Comparison of ENCODE assay signal across 1 cellular context in the genomic region with DNA sequence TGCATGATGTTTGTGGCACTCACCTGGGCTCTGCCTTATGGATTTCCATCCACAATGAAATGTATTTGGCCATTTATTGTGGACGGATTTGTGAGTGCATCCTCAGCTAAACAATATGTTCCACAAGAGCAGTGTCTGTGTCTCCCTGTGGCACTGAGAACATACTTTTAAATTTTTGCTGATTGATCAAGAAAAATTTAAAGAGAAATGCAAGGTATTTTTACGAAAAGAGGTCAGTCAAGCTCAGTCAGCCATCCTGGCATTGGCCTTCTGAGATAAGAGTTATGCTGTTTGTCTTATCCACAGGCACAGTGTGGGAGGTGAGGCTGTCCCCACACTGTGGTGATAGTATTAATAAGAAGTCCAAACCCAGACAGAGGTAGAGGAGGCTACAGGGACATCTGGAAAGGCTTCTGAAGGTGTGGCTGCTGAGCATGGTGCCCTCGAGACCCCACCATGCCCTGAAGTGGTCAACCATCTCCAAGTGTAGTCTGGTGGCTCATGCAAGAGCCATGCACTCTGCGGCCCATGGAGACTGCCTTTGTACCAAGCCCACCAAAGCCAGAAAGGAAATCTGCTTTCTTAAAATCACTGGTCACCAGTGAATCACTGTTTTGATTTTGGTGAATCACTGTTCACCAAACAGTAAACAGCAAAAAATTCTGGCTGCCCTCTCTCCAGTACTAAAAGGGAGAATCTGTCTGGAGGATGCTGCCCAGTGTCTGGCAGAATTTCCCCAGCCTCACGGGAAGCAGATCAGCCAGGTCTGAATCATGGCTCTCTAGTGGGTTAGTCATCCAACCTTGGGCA.
TF ChIP-seq lines count a peak whose summit lies in the region.

No MANE protein-coding gene starts in this region.

TF ChIP-seq in SK-N-SH, 30 proteins besides CTCF, POLR2A, EP300 and RAD21 (continued from another document):
- TF ChIP-seq CHD2 (IDR thresholded peaks at IDR 0.05; ENCODE audit: low read length, partially characterized antibody) (no peak), SIN3A (IDR thresholded peaks at IDR 0.05; ENCODE audit: borderline replicate concordance, low read depth, low read length) (no peak), MEF2A (IDR thresholded peaks at IDR 0.05; ENCODE audit: borderline replicate concordance, low read depth) (peak; percentile 29; the same call in 1 of the 2 replicates), MXI1 (IDR thresholded peaks at IDR 0.05; ENCODE audit: low read depth, low read length) (no peak), RXRA (IDR thresholded peaks at IDR 0.05; ENCODE audit: borderline replicate concordance, low read depth) (peak; percentile 69)
- TF ChIP-seq, protein P1, sequence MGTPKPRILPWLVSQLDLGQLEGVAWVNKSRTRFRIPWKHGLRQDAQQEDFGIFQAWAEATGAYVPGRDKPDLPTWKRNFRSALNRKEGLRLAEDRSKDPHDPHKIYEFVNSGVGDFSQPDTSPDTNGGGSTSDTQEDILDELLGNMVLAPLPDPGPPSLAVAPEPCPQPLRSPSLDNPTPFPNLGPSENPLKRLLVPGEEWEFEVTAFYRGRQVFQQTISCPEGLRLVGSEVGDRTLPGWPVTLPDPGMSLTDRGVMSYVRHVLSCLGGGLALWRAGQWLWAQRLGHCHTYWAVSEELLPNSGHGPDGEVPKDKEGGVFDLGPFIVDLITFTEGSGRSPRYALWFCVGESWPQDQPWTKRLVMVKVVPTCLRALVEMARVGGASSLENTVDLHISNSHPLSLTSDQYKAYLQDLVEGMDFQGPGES (IDR thresholded peaks at IDR 0.05; ENCODE audit: low read depth, low read length) = no peak
- TF ChIP-seq, protein P2, sequence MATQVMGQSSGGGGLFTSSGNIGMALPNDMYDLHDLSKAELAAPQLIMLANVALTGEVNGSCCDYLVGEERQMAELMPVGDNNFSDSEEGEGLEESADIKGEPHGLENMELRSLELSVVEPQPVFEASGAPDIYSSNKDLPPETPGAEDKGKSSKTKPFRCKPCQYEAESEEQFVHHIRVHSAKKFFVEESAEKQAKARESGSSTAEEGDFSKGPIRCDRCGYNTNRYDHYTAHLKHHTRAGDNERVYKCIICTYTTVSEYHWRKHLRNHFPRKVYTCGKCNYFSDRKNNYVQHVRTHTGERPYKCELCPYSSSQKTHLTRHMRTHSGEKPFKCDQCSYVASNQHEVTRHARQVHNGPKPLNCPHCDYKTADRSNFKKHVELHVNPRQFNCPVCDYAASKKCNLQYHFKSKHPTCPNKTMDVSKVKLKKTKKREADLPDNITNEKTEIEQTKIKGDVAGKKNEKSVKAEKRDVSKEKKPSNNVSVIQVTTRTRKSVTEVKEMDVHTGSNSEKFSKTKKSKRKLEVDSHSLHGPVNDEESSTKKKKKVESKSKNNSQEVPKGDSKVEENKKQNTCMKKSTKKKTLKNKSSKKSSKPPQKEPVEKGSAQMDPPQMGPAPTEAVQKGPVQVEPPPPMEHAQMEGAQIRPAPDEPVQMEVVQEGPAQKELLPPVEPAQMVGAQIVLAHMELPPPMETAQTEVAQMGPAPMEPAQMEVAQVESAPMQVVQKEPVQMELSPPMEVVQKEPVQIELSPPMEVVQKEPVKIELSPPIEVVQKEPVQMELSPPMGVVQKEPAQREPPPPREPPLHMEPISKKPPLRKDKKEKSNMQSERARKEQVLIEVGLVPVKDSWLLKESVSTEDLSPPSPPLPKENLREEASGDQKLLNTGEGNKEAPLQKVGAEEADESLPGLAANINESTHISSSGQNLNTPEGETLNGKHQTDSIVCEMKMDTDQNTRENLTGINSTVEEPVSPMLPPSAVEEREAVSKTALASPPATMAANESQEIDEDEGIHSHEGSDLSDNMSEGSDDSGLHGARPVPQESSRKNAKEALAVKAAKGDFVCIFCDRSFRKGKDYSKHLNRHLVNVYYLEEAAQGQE (IDR thresholded peaks at IDR 0.05; ENCODE audit: low read depth, low read length) = peak; percentile 52; the same call in 1 of the 2 replicates
TF ChIP-seq in SK-N-SH: peak in this region for 13.
